In the genomic region with DNA sequence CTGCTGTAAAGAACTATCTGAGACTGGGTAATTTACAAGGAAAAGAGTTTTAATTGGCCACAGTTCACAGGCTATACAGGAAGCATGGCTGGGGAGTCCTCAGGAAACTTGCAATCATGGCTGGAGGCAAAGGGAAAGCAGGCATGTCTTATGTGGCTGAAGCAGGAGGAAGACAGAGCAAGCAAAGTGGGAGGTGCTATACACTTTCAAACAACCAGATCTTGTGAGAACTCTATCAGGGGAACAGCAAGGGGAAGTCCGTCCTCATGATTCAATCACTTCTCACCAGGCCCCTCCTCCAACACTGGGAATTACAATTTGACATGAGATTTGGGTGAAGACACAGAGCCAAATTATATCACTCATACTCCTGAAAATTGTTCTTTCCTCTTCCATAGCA, we compare ENCODE assay signal across 1 cellular context.
TF ChIP-seq lines count a peak whose summit lies in the region.

No MANE protein-coding gene starts in this region.

TF ChIP-seq in H1, 55 proteins besides CTCF, POLR2A, EP300 and RAD21:
- TF ChIP-seq RFX5 (IDR thresholded peaks at IDR 0.05; ENCODE audit: borderline replicate concordance, low read depth, low read length), result no peak
- TF ChIP-seq, protein P1, sequence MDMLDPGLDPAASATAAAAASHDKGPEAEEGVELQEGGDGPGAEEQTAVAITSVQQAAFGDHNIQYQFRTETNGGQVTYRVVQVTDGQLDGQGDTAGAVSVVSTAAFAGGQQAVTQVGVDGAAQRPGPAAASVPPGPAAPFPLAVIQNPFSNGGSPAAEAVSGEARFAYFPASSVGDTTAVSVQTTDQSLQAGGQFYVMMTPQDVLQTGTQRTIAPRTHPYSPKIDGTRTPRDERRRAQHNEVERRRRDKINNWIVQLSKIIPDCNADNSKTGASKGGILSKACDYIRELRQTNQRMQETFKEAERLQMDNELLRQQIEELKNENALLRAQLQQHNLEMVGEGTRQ (IDR thresholded peaks at IDR 0.05; ENCODE audit: low read length), result no peak
- TF ChIP-seq TAF7 (optimal IDR thresholded peaks at IDR 0.05; ENCODE audit: borderline replicate concordance, low read depth, low read length), result no peak
- TF ChIP-seq CBX5 (IDR thresholded peaks at IDR 0.05; ENCODE audit: low read depth, low read length), result no peak
- no peak for TF ChIP-seq NRF1 (IDR thresholded peaks at IDR 0.05; ENCODE audit: low read depth, low read length)
- TF ChIP-seq KDM5A (IDR thresholded peaks at IDR 0.05; ENCODE audit: low read length), result no peak
- no peak for TF ChIP-seq GTF2F1 (IDR thresholded peaks at IDR 0.05; ENCODE audit: borderline replicate concordance, low read depth, low read length)
- no peak for TF ChIP-seq SRF (IDR thresholded peaks at IDR 0.05; ENCODE audit: low read depth, low read length)
- no peak for TF ChIP-seq HDAC2 (IDR thresholded peaks at IDR 0.05; ENCODE audit: borderline replicate concordance in 1 of 2, low read depth in 2 of 2, low read length in 2 of 2)
- TF ChIP-seq ZNF274 (IDR thresholded peaks at IDR 0.05; ENCODE audit: borderline replicate concordance, extremely low read depth, low read length), result no peak
- no peak for TF ChIP-seq PHF8 (conservative IDR thresholded peaks at IDR 0.05; ENCODE audit: low read depth, low read length)
- TF ChIP-seq, protein P2, sequence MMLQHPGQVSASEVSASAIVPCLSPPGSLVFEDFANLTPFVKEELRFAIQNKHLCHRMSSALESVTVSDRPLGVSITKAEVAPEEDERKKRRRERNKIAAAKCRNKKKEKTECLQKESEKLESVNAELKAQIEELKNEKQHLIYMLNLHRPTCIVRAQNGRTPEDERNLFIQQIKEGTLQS (IDR thresholded peaks at IDR 0.05; ENCODE audit: insufficient read depth, low read depth, low read length), result no peak
- TF ChIP-seq TAF1 (IDR thresholded peaks at IDR 0.05; ENCODE audit: low read depth, low read length), result no peak
- no peak for TF ChIP-seq SP2 (IDR thresholded peaks at IDR 0.05; ENCODE audit: low read length)
